ENCODE assay signal across 8 cellular contexts in genomic region chr17:39754161-39754957, GRCh38. TPM values are rescaled to one million over a fixed set of nuclear protein-coding genes. Genes with fewer than 3 reads are reported as not detected.
DNase-seq lines count a peak whose midpoint lies in the region; ATAC-seq, FAIRE-seq and TF ChIP-seq lines count a peak whose summit lies in the region.

No MANE protein-coding gene starts in this region.

- peak overlapping the region; percentile 97 for H3K18ac ChIP-seq in neuronal stem cell (ENCODE audit: low read length)

- peak overlapping the region; percentile 66 for H2BK12ac ChIP-seq in neuronal stem cell (ENCODE audit: low read length)

- H3K27me3 ChIP-seq in foreskin keratinocyte (peaks cover 49% of the 10 kb centered on the region), neuronal stem cell (ENCODE audit: control insufficient read depth in 3 of 3, insufficient read depth in 3 of 3, low read depth in 1 of 3, low read length in 3 of 3) (peaks cover 0 to 59% (median 20%) of the 10 kb centered on the region in 3 experiments), subcutaneous abdominal adipose tissue (ENCODE audit: control insufficient read depth in 5 of 5, insufficient read depth in 4 of 5, low read length in 5 of 5) (peaks cover 0 to 6% (median 0%) of the 10 kb centered on the region in 5 donors)

- H3K14ac ChIP-seq in neuronal stem cell (ENCODE audit: low read length), result peak overlapping the region; percentile 91

- peak; percentile 86 for DNase-seq in GDM1 (lab: John Stamatoyannopoulos, UW)
- DNase-seq in H54 (ENCODE audit: insufficient read length, low spot score), result peak; percentile 100
- no peak for DNase-seq in LNCaP clone FGC (ENCODE audit: low read depth)
- peak; percentile 42 for DNase-seq in SHP77 treated with DMSO at 0.1 percent for 48 hours (lab: John Stamatoyannopoulos, UW)
- peak; percentile 97 for DNase-seq in activated gamma-delta T cell treated with Interleukin-2 at 50 U/mL for 16 hours
- DNase-seq in foreskin keratinocyte, result peak in 1 of 2 donors; percentile 70
- peak; percentile 83 for DNase-seq in neuronal stem cell (ENCODE audit: low spot score)

- H3K36me3 ChIP-seq in neuronal stem cell (replicated peaks in 1 of 2; ENCODE audit: control insufficient read depth in 2 of 2, insufficient read depth in 2 of 2, low read length in 2 of 2), result no peaks in the 10 kb centered on the region
- no peaks in the 10 kb centered on the region for H3K36me3 ChIP-seq in subcutaneous abdominal adipose tissue (ENCODE audit: control insufficient read depth in 5 of 5, insufficient read depth in 5 of 5, low read length in 5 of 5)

- H3K9ac ChIP-seq in neuronal stem cell (ENCODE audit: low read depth, low read length, poor library complexity) (peak overlapping the region; percentile 90), subcutaneous abdominal adipose tissue (ENCODE audit: low read length in 5 of 5) (peak overlapping the region in 4 of 5 donors; percentile 73 to 86 (median 78))

- peak overlapping the region; percentile 96 for H3K23ac ChIP-seq in neuronal stem cell (ENCODE audit: low read depth, low read length, poor library complexity)

- peak overlapping the region; percentile 65 for H3K4me3 ChIP-seq in LNCaP clone FGC (ENCODE audit: low read depth, low read length)
- H3K4me3 ChIP-seq in neuronal stem cell (ENCODE audit: low read length in 2 of 2), result peak overlapping the region; percentile 63 to 75
- H3K4me3 ChIP-seq in subcutaneous abdominal adipose tissue (ENCODE audit: low read depth in 1 of 5, low read length in 5 of 5), result peak overlapping the region in 4 of 5 donors; percentile 71 to 79 (median 76)

- no peaks in the 10 kb centered on the region for H3K79me1 ChIP-seq in neuronal stem cell (ENCODE audit: low read depth, low read length)

- H2BK120ac ChIP-seq in neuronal stem cell (ENCODE audit: low read depth, low read length), result peak overlapping the region; percentile 99

- peak overlapping the region; percentile 100 for H2AFZ ChIP-seq in neuronal stem cell (ENCODE audit: low read length)

- H2AK5ac ChIP-seq in neuronal stem cell (ENCODE audit: low read depth, low read length), result peak overlapping the region; percentile 10

- H4K91ac ChIP-seq in neuronal stem cell (ENCODE audit: low read depth, low read length, poor library complexity), result no peak overlapping the region

- H2BK5ac ChIP-seq in neuronal stem cell (ENCODE audit: low read length), result peak overlapping the region; percentile 77

- H3K9me3 ChIP-seq in neuronal stem cell (replicated peaks in 1 of 2; ENCODE audit: control insufficient read depth in 2 of 2, insufficient read depth in 1 of 2, low read depth in 1 of 2, low read length in 2 of 2), result peaks cover 2% of the 10 kb centered on the region in 2 donors
- no peaks in the 10 kb centered on the region for H3K9me3 ChIP-seq in subcutaneous abdominal adipose tissue (ENCODE audit: control insufficient read depth in 5 of 5, low read length in 5 of 5)

- H3K4ac ChIP-seq in neuronal stem cell (ENCODE audit: low read length), result no peak overlapping the region

- no peak for FAIRE-seq in H54 (lab: Jason Lieb, UNC)

- TF ChIP-seq CTCF in LNCaP clone FGC (IDR thresholded peaks at IDR 0.05; ENCODE audit: control insufficient read depth, extremely low read depth, insufficient read depth) (peak; percentile 96), foreskin keratinocyte (conservative IDR thresholded peaks at IDR 0.05) (peak; percentile 99)

- H3K27ac ChIP-seq in foreskin keratinocyte (peak overlapping the region; percentile 62), neuronal stem cell (replicated peaks; ENCODE audit: low read length) (no peak overlapping the region), subcutaneous abdominal adipose tissue (ENCODE audit: low read depth, low read length) (peak overlapping the region; percentile 77)

- ATAC-seq in foreskin keratinocyte, result peak; percentile 78

- WGBS in neuronal stem cell (ENCODE audit: extremely low coverage in 2 of 2, insufficient read length in 2 of 2, insufficient replicate concordance in 1 of 2), 2 donors, result no CpG with 5 or more reads among the region's 91 CpGs

- peak overlapping the region; percentile 98 for H4K8ac ChIP-seq in neuronal stem cell (ENCODE audit: low read depth, low read length)

- peak overlapping the region; percentile 93 for H2BK15ac ChIP-seq in neuronal stem cell (ENCODE audit: low read length)

- H3K4me1 ChIP-seq in foreskin keratinocyte (no peaks in the 10 kb centered on the region), neuronal stem cell (ENCODE audit: control insufficient read depth in 2 of 2, insufficient read depth in 1 of 2, low read depth in 1 of 2, low read length in 2 of 2) (peaks cover 2 to 6% of the 10 kb centered on the region in 2 donors), subcutaneous abdominal adipose tissue (ENCODE audit: control insufficient read depth in 5 of 5, insufficient read depth in 5 of 5, low read length in 5 of 5) (peaks cover 0 to 34% (median 23%) of the 10 kb centered on the region in 5 donors)

- H3K4me2 ChIP-seq in neuronal stem cell (ENCODE audit: insufficient read depth, low read length, poor library complexity, severe bottlenecking), result peak overlapping the region; percentile 90

- TF ChIP-seq POLR2A in H54 (IDR thresholded peaks at IDR 0.05; ENCODE audit: low read depth, low read length), result peak; percentile 70

RNA-seq across cellular contexts. Expression of gene GRB7, which starts 16.6 kb away (rescaled TPM):
- 15.6 and 16.2 TPM in 2 replicates for total RNA-seq in foreskin keratinocyte
- 14.3 and 14.4 TPM in 2 replicates for polyA plus RNA-seq in foreskin keratinocyte
- polyA plus RNA-seq in neuronal stem cell (2013, experiment 1 of 2), result 5.9 TPM
- 5.9 TPM for polyA plus RNA-seq in neuronal stem cell (2013, experiment 2 of 2)

RNA-seq across cellular contexts. Expression of gene MIEN1, which starts 24.0 kb away (rescaled TPM):
- total RNA-seq in foreskin keratinocyte, result 57.1 and 61.6 TPM in 2 replicates
- polyA plus RNA-seq in foreskin keratinocyte, result 78.4 and 83.5 TPM in 2 replicates
- polyA plus RNA-seq in neuronal stem cell (2013, experiment 1 of 2), result 78.7 TPM
- polyA plus RNA-seq in neuronal stem cell (2013, experiment 2 of 2), result 72.6 TPM

RNA-seq across cellular contexts. Expression of gene ERBB2, which starts 54.5 kb away (rescaled TPM):
- 38.8 and 39.2 TPM in 2 replicates for total RNA-seq in foreskin keratinocyte
- polyA plus RNA-seq in foreskin keratinocyte, result 20.9 and 22.2 TPM in 2 replicates
- 69.2 TPM for polyA plus RNA-seq in neuronal stem cell (2013, experiment 1 of 2)
- 69.0 TPM for polyA plus RNA-seq in neuronal stem cell (2013, experiment 2 of 2)
